In genomic region chr11:3454844-3455243, GRCh38 we compare ENCODE assay signal across 1 cellular context.
TF ChIP-seq lines count a peak whose summit lies in the region.

No MANE protein-coding gene starts in this region.

TF ChIP-seq in K562, 482 proteins besides CTCF, POLR2A, EP300 and RAD21 (continued from another document):
- 0 out of 4 replicates have a peak, but pooled peaks of 1 of the 2 experiments have one; percentile 18 for TF ChIP-seq FOXA3 (CRISPR knock-in tag; conservative IDR thresholded peaks at IDR 0.05 in 1 of 2, IDR thresholded peaks at IDR 0.05 in 1 of 2)
